23 cellular contexts compared by ENCODE assay signal in the genomic region with DNA sequence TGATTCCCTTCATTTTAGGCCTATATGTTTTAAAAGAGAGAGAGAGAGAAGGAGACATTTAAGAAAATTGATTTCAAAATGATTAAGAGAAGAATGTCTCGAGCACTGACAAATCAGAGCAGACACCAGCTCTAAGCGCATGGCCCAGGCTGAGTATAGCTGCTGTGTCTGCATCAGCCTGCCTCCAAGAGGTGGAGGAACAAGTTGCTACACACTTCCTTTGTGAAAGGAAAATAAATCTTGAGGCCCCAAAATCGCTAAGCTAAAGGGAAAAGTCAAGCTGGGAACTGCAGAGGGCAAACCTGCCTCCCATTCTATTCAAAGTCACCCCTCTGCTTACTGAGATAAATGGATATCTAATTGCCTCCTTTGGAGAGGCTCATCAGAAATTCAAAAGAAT.
"Had no signal": no experiment of that assay in that cellular context is flagged by ENCODE, and none has a peak within 500 bp of the region (broad histone marks: within the 10 kb centered on the region; RNA-seq: fewer than 3 reads in every experiment).

No MANE protein-coding gene starts in this region.

- H3K36me3 Mint-ChIP-seq: natural killer cell; stimulated activated effector memory CD8-positive, alpha-beta T cell treated with anti-CD3 and anti-CD28 coated beads, Interleukin-12 subunit alpha, Interleukin-12 subunit beta, amount 100 ng/mL, for 72 hours had no signal

- H3K9me3 Mint-ChIP-seq: natural killer cell; neural crest cell; stimulated activated effector memory CD8-positive, alpha-beta T cell treated with anti-CD3 and anti-CD28 coated beads, Interleukin-12 subunit alpha, Interleukin-12 subunit beta, amount 100 ng/mL, for 72 hours had no signal

- H3K27ac Mint-ChIP-seq: natural killer cell; stimulated activated effector memory CD8-positive, alpha-beta T cell treated with anti-CD3 and anti-CD28 coated beads, Interleukin-12 subunit alpha, Interleukin-12 subunit beta, amount 100 ng/mL, for 72 hours had no signal

- H3K79me2 ChIP-seq: parathyroid adenoma had no signal

- H3K9me3 ChIP-seq: gastrocnemius medialis, prostate gland, thyroid gland, vagina had no signal

- H3K36me3 ChIP-seq: gastrocnemius medialis, left lung, prostate gland, sigmoid colon, stomach, thyroid gland, vagina had no signal

- H2AFZ ChIP-seq: parathyroid adenoma had no signal

- H3K4me1 ChIP-seq: gastrocnemius medialis, left lung, parathyroid adenoma, prostate gland, sigmoid colon, stomach, thyroid gland, vagina had no signal

- H3K27me3 ChIP-seq: gastrocnemius medialis, left lung, sigmoid colon, stomach, thyroid gland, vagina had no signal

- H3K4me3 ChIP-seq: dorsolateral prefrontal cortex, gastrocnemius medialis, left lung, prostate gland, sigmoid colon, stomach, thyroid gland, vagina had no signal

- H3K9ac ChIP-seq: parathyroid adenoma had no signal

- H3K4me3 Mint-ChIP-seq: natural killer cell; neural crest cell; stimulated activated effector memory CD8-positive, alpha-beta T cell treated with anti-CD3 and anti-CD28 coated beads, Interleukin-12 subunit alpha, Interleukin-12 subunit beta, amount 100 ng/mL, for 72 hours had no signal

- H3K27ac ChIP-seq: dorsolateral prefrontal cortex, epithelial cell of prostate, gastrocnemius medialis, left lung, parathyroid adenoma, prostate gland, sigmoid colon, stomach, thyroid gland, vagina had no signal

- ATAC-seq: esophagus mucosa; gastrocnemius medialis; left cardiac atrium; left lung; natural killer cell; right cardiac atrium; stimulated activated effector memory CD8-positive, alpha-beta T cell treated with anti-CD3 and anti-CD28 coated beads, Interleukin-12 subunit alpha, Interleukin-12 subunit beta, amount 100 ng/mL, for 72 hours had no signal

- DNase-seq: dorsolateral prefrontal cortex; effector CD4-positive, alpha-beta T cell; foreskin fibroblast; gastrocnemius medialis; head of caudate nucleus; left cardiac atrium; left lung; natural killer cell; right cardiac atrium; sigmoid colon; stimulated activated CD4-positive, alpha-beta T cell treated with anti-CD3 and anti-CD28 coated beads, Interleukin-2, amount 100 ng/mL, for 24 hours; stimulated activated CD4-positive, alpha-beta T cell treated with anti-CD3 and anti-CD28 coated beads, Interleukin-4, amount 100 ng/mL, for 24 hours; stimulated activated naive CD4-positive, alpha-beta T cell treated with Interleukin-2 at 50 U/mL for 16 hours; stomach; thyroid gland; trophoblast cell had no signal

- H3K4me1 Mint-ChIP-seq: natural killer cell; stimulated activated effector memory CD8-positive, alpha-beta T cell treated with anti-CD3 and anti-CD28 coated beads, Interleukin-12 subunit alpha, Interleukin-12 subunit beta, amount 100 ng/mL, for 72 hours had no signal
